8 cellular contexts compared by ENCODE assay signal in genomic region chr7:73822319-73823173, GRCh38. TPM values are rescaled to one million over a fixed set of nuclear protein-coding genes. Genes with fewer than 3 reads are reported as not detected.
DNase-seq lines count a peak whose midpoint lies in the region; ATAC-seq and TF ChIP-seq lines count a peak whose summit lies in the region.

No MANE protein-coding gene starts in this region.

- peak; percentile 53 for DNase-seq in Calu3
- peak; percentile 32 for DNase-seq in NCI-H2227 treated with DMSO at 0.1 percent for 48 hours (lab: John Stamatoyannopoulos, UW)
- peak; percentile 95 for DNase-seq in colonic mucosa
- peak; percentile 59 for DNase-seq in non-pigmented ciliary epithelial cell (ENCODE audit: low read depth)
- DNase-seq in activated T-cell treated with anti-CD3 and anti-CD28 coated beads, Interleukin-2, amount 50 U/mL, for 4 hours, result no peak
- DNase-seq in Ammon's horn (ENCODE audit: low spot score), result no peak
- DNase-seq in globus pallidus (ENCODE audit: low spot score), result no peak
- no peak for DNase-seq in activated CD4-positive, alpha-beta memory T cell treated with anti-CD3 and anti-CD28 coated beads for 36 hours

- peak overlapping the region; percentile 92 for H3K27ac ChIP-seq in colonic mucosa

- CTCF ChIA-PET in Calu3 (lab: Charles Lee), result interaction anchor here (0.8 to 1.2 kb wide), 4 partner anchors 11 to 54 kb away, joined by 3 to 5 read pairs (median 4); partner anchors contain the start of gene CLDN3
- CTCF ChIA-PET in activated CD4-positive, alpha-beta memory T cell treated with anti-CD3 and anti-CD28 coated beads for 36 hours (lab: Charles Lee), result interaction anchor here (1.3 kb wide), 1 partner anchor 32 kb away, joined by 5 read pairs; no protein-coding TSS in a partner anchor

- TF ChIP-seq CTCF in Calu3 (IDR thresholded peaks at IDR 0.05; ENCODE audit: unreplicated experiment) (no peak), colonic mucosa (IDR thresholded peaks at IDR 0.05) (no peak)

- peak overlapping the region; percentile 12 for H3K4me3 Mint-ChIP-seq in Calu3 (ENCODE audit: low read depth, unreplicated experiment)
- H3K4me3 Mint-ChIP-seq in activated T-cell treated with anti-CD3 and anti-CD28 coated beads, Interleukin-2, amount 50 U/mL, for 4 hours, result no peak overlapping the region
- H3K4me3 Mint-ChIP-seq in activated CD4-positive, alpha-beta memory T cell treated with anti-CD3 and anti-CD28 coated beads for 36 hours, result no peak overlapping the region

- no peak for ATAC-seq in activated T-cell treated with anti-CD3 and anti-CD28 coated beads, Interleukin-2, amount 50 U/mL, for 4 hours

- BruUV-seq in Calu3 (replicated peaks; lab: Mats Ljungman, UMichigan), result no TSS peak

- H3K9ac ChIP-seq in colonic mucosa (ENCODE audit: low read depth in 2 of 2, low read length in 2 of 2), result peak overlapping the region; percentile 80 to 96

- peaks cover 6% of the 10 kb centered on the region for H3K36me3 Mint-ChIP-seq in Calu3 (ENCODE audit: insufficient read depth, unreplicated experiment)
- no peaks in the 10 kb centered on the region for H3K36me3 Mint-ChIP-seq in activated T-cell treated with anti-CD3 and anti-CD28 coated beads, Interleukin-2, amount 50 U/mL, for 4 hours (ENCODE audit: insufficient read depth)
- H3K36me3 Mint-ChIP-seq in activated CD4-positive, alpha-beta memory T cell treated with anti-CD3 and anti-CD28 coated beads for 36 hours, result no peaks in the 10 kb centered on the region

- intact Hi-C loops in Calu3 (cut with micrococcal nuclease; ENCODE audit: unreplicated experiment) (no loop called here), colonic mucosa (cut with DNase I) (no loop called here)
- intact Hi-C loops in activated CD4-positive, alpha-beta memory T cell treated with anti-CD3 and anti-CD28 coated beads for 36 hours (cut with micrococcal nuclease), result no loop called here

- H3K9me3 Mint-ChIP-seq in Calu3 (ENCODE audit: low read depth, unreplicated experiment), result no peaks in the 10 kb centered on the region
- no peaks in the 10 kb centered on the region for H3K9me3 Mint-ChIP-seq in activated T-cell treated with anti-CD3 and anti-CD28 coated beads, Interleukin-2, amount 50 U/mL, for 4 hours
- no peaks in the 10 kb centered on the region for H3K9me3 Mint-ChIP-seq in activated CD4-positive, alpha-beta memory T cell treated with anti-CD3 and anti-CD28 coated beads for 36 hours

- H3K4me1 ChIP-seq in colonic mucosa, result peaks cover 9% of the 10 kb centered on the region

- no peaks in the 10 kb centered on the region for H3K9me3 ChIP-seq in colonic mucosa

- peaks cover 49% of the 10 kb centered on the region for H3K4me1 Mint-ChIP-seq in Calu3 (ENCODE audit: low read depth, unreplicated experiment)
- peaks cover 11% of the 10 kb centered on the region for H3K4me1 Mint-ChIP-seq in activated T-cell treated with anti-CD3 and anti-CD28 coated beads, Interleukin-2, amount 50 U/mL, for 4 hours (ENCODE audit: low read depth)
- peaks cover 10% of the 10 kb centered on the region for H3K4me1 Mint-ChIP-seq in activated CD4-positive, alpha-beta memory T cell treated with anti-CD3 and anti-CD28 coated beads for 36 hours (ENCODE audit: low read depth)

- no peaks in the 10 kb centered on the region for H3K27me3 ChIP-seq in colonic mucosa

- no peaks in the 10 kb centered on the region for H3K36me3 ChIP-seq in colonic mucosa

- no peaks in the 10 kb centered on the region for H3K27me3 Mint-ChIP-seq in Calu3 (ENCODE audit: unreplicated experiment)
- peaks cover 3% of the 10 kb centered on the region for H3K27me3 Mint-ChIP-seq in activated T-cell treated with anti-CD3 and anti-CD28 coated beads, Interleukin-2, amount 50 U/mL, for 4 hours (ENCODE audit: low read depth)
- H3K27me3 Mint-ChIP-seq in activated CD4-positive, alpha-beta memory T cell treated with anti-CD3 and anti-CD28 coated beads for 36 hours, result peaks cover 4% of the 10 kb centered on the region

- no peak overlapping the region for H3K4me3 ChIP-seq in colonic mucosa

- POLR2A ChIA-PET in activated CD4-positive, alpha-beta memory T cell treated with anti-CD3 and anti-CD28 coated beads for 36 hours (lab: Charles Lee), result interaction anchor here (0.6 kb wide), 2 partner anchors 12 to 76 kb away, joined by 3 read pairs; no protein-coding TSS in a partner anchor

- H3K27ac Mint-ChIP-seq in Calu3 (ENCODE audit: unreplicated experiment), result peak overlapping the region; percentile 79
- H3K27ac Mint-ChIP-seq in activated CD4-positive, alpha-beta memory T cell treated with anti-CD3 and anti-CD28 coated beads for 36 hours, result no peak overlapping the region

RNA-seq across cellular contexts. Expression of gene CLDN4, which starts 8.2 kb away (rescaled TPM):
- total RNA-seq in Calu3 (2022) (283 and 325 TPM in 2 replicates), colonic mucosa (100 to 1,000 TPM; 568 to 932 TPM)
- total RNA-seq in activated T-cell treated with anti-CD3 and anti-CD28 coated beads, Interleukin-2, amount 50 U/mL, for 4 hours, result under 1 TPM; 0.24 to 0.56 (median 0.32) TPM
- under 1 TPM; 0.14 to 0.17 TPM for total RNA-seq in activated CD4-positive, alpha-beta memory T cell treated with anti-CD3 and anti-CD28 coated beads for 36 hours

RNA-seq across cellular contexts. Expression of gene METTL27, which starts 19.8 kb away (rescaled TPM):
- total RNA-seq in Calu3 (2022), result 14.3 TPM in 2 replicates
- 1 to 10 TPM; 4.0 to 7.4 TPM for total RNA-seq in colonic mucosa
- under 1 TPM in 2 of 3 donors, not detected in 1; 0.41 to 0.69 TPM for total RNA-seq in activated T-cell treated with anti-CD3 and anti-CD28 coated beads, Interleukin-2, amount 50 U/mL, for 4 hours
- 1 to 10 TPM; 1.7 to 2.3 TPM for total RNA-seq in activated CD4-positive, alpha-beta memory T cell treated with anti-CD3 and anti-CD28 coated beads for 36 hours

RNA-seq across cellular contexts. Expression of gene TMEM270, which starts 38.4 kb away (rescaled TPM):
- total RNA-seq in Calu3 (2022), result 0.59 and 1.2 TPM in 2 replicates
- not detected for total RNA-seq in colonic mucosa
- not detected for total RNA-seq in activated T-cell treated with anti-CD3 and anti-CD28 coated beads, Interleukin-2, amount 50 U/mL, for 4 hours
- not detected for total RNA-seq in activated CD4-positive, alpha-beta memory T cell treated with anti-CD3 and anti-CD28 coated beads for 36 hours

RNA-seq across cellular contexts. Expression of gene CLDN3, which starts 52.5 kb away (rescaled TPM):
- 122 and 135 TPM in 2 replicates for total RNA-seq in Calu3 (2022)
- total RNA-seq in colonic mucosa, result 100 to 1,000 TPM; 599 to 634 TPM
- under 1 TPM; 0.16 to 0.23 (median 0.22) TPM for total RNA-seq in activated T-cell treated with anti-CD3 and anti-CD28 coated beads, Interleukin-2, amount 50 U/mL, for 4 hours
- not detected for total RNA-seq in activated CD4-positive, alpha-beta memory T cell treated with anti-CD3 and anti-CD28 coated beads for 36 hours

Comparison
In these comparisons a context has a peak if more than half of its experiments do, and no peak if none do; other contexts are left out.
1. DNase-seq: peak in Calu3 (single experiment), NCI-H2227 treated with DMSO at 0.1 percent for 48 hours (single experiment), colonic mucosa (single experiment) and non-pigmented ciliary epithelial cell (single experiment); none in activated T-cell treated with anti-CD3 and anti-CD28 coated beads, Interleukin-2, amount 50 U/mL, for 4 hours (single experiment), Ammon's horn (single experiment), globus pallidus (single experiment) and activated CD4-positive, alpha-beta memory T cell treated with anti-CD3 and anti-CD28 coated beads for 36 hours (single experiment).
2. RNA of gene CLDN4, which starts 8.2 kb away (total RNA-seq): 568 to 932 TPM in colonic mucosa and 283 to 325 TPM in Calu3; 0.24 to 0.56 TPM in activated T-cell treated with anti-CD3 and anti-CD28 coated beads, Interleukin-2, amount 50 U/mL, for 4 hours and 0.14 to 0.17 TPM in activated CD4-positive, alpha-beta memory T cell treated with anti-CD3 and anti-CD28 coated beads for 36 hours; every median in the first group is over 100 times any median in the second.